ENCODE assay signal across 24 cellular contexts in the genomic region with DNA sequence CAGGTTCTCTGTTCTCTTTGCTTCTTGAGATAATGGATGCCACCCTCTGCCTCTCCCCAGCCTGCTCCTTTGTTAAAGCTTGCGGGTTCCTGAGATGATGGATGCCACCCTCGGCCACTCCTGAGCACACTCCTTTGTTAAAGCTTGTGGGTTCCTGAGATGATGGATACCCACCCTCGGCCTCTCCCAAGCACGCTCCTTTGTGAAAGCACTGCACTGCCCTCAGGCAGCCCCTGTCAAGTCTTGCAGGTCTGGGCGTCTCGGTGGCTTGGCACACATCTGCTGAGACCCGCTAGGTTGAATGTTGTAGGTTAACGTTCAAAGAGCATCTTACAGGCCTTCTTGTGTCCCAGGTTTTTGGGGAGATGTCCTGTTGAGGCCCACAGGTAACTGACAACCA.
"Had no signal": no experiment of that assay in that cellular context is flagged by ENCODE, and none has a peak within 500 bp of the region (broad histone marks: within the 10 kb centered on the region; RNA-seq: fewer than 3 reads in every experiment).

No MANE protein-coding gene starts in this region.

- FAIRE-seq: astrocyte had no signal

- H3K9me3 ChIP-seq: Peyer's patch had no signal

- H3K4me1 ChIP-seq: Peyer's patch had no signal

- H3K36me3 ChIP-seq: cardiac muscle cell, MG63, Peyer's patch had no signal

- H3K27me3 ChIP-seq: cardiac muscle cell, MG63, Peyer's patch had no signal

- H3K27ac ChIP-seq: cardiac muscle cell, Peyer's patch, RWPE1 had no signal

- DNase-seq: activated CD4-positive, alpha-beta T cell treated with anti-CD3 and anti-CD28 coated beads for 4 hours; activated CD8-positive, alpha-beta memory T cell treated with anti-CD3 and anti-CD28 coated beads, Interleukin-2, amount 10 ng/mL, durations not matched to agents 7 days and 5 days; activated CD8-positive, alpha-beta T cell treated with anti-CD3 and anti-CD28 coated beads, Interleukin-2, amount 10 ng/mL, durations not matched to agents 7 days and 5 days; activated naive CD4-positive, alpha-beta T cell treated with Interleukin-2 at 50 U/mL for 16 hours; activated naive CD8-positive, alpha-beta T cell treated with anti-CD3 and anti-CD28 coated beads, Interleukin-2, amount 50 U/mL, for 24 hours; activated T-cell treated with anti-CD3 and anti-CD28 coated beads, Interleukin-2, amount 50 U/mL, for 24 hours; amniotic stem cell; MG63; MV-4-11; NCI-H1105 treated with DMSO at 0.1 percent for 48 hours; NCI-H1436 treated with DMSO at 0.1 percent for 48 hours; NCI-H187; NCI-H2081 treated with DMSO at 0.1 percent for 48 hours; NCI-H2171; NCI-H2227 treated with DMSO at 0.1 percent for 48 hours; NCI-H510A; NCI-H526 treated with DMSO at 0.1 percent for 48 hours; NK-92 treated with Interleukin-12 subunit alpha and Interleukin-12 subunit beta, amount 100 ng/mL, for 24 hours; Peyer's patch had no signal

- ATAC-seq: activated CD4-positive, CD25-positive, alpha-beta regulatory T cell treated with anti-CD3 and anti-CD28 coated beads, Interleukin-2, amount 50 U/mL, for 24 hours; activated CD8-positive, alpha-beta memory T cell treated with anti-CD3 and anti-CD28 coated beads, Interleukin-2, amount 10 ng/mL, durations not matched to agents 7 days and 5 days; activated CD8-positive, alpha-beta T cell treated with anti-CD3 and anti-CD28 coated beads, Interleukin-2, amount 10 ng/mL, durations not matched to agents 7 days and 5 days; activated naive CD4-positive, alpha-beta T cell treated with anti-CD3 and anti-CD28 coated beads, Interleukin-2, amount 50 U/mL, for 72 hours; activated naive CD8-positive, alpha-beta T cell treated with anti-CD3 and anti-CD28 coated beads, Interleukin-2, amount 50 U/mL, for 24 hours had no signal

- H3K4me3 ChIP-seq: cardiac muscle cell, MG63, Peyer's patch had no signal
